8 cellular contexts compared by ENCODE assay signal in the genomic region with DNA sequence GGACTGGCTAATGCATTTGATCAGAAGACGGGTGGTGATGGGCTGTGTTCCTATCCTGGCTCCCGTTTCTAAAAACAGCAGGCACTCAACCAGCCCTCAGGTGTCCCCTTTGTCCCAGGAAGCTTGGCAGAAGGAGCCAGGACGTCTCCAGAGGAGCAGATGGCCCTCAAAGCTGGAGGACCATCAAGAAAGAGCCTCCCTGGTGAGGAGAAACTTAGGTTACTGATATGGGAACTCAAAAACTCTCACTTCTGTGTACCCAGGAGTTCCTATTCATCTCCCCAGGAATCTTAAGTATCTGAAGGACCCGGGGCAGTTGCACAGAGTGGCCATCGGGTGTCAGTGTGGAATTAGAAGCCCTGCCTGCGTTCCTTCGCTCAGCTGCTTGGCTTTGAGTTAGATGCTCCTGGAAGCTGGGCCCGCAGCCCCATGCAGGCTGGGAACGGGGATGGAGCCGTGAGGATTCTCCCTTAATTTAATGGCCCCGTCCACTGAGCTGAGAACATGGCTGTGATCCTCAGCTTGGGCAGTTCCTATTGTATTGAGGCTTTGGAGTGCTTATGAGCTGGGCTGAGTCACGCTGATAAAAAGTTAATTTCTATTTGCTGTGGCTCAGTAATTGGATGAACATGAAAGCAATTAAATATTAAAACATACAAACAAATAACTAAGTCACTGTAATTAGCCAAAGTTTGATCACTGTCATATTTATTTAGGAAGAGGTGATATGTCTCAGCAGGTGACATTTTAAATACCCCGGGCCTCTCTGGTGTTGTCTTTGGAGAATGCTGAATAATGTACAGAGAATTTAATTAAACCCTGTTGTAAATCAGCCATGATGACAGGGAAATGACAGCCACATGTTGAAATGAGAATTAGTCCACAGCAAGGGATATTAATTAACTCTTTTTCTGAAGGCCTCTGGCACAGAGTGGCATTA.
DNase-seq lines count a peak whose midpoint lies in the region; ATAC-seq, FAIRE-seq and TF ChIP-seq lines count a peak whose summit lies in the region.

No MANE protein-coding gene starts in this region.

- H3K9me3 ChIP-seq in thoracic aorta: no peaks in the 10 kb centered on the region

- H3K27me3 Mint-ChIP-seq in activated T-helper 1 cell treated with anti-CD3 and anti-CD28 coated beads, Interleukin-12 subunit alpha, Interleukin-12 subunit beta, Interleukin-2, Interleukin-4 antibody, amounts not matched to agents 30 ng/mL and 10 ng/mL and 1 ng/mL, durations not matched to agents 14 hours and 24 hours and 36 hours (ENCODE audit: insufficient read depth): peaks cover 15% of the 10 kb centered on the region

- no peaks in the 10 kb centered on the region for H3K27me3 ChIP-seq in thoracic aorta (replicated peaks; ENCODE audit: insufficient read depth)

- no peak overlapping the region for H3K27ac Mint-ChIP-seq in activated T-helper 1 cell treated with anti-CD3 and anti-CD28 coated beads, Interleukin-12 subunit alpha, Interleukin-12 subunit beta, Interleukin-2, Interleukin-4 antibody, amounts not matched to agents 30 ng/mL and 10 ng/mL and 1 ng/mL, durations not matched to agents 14 hours and 24 hours and 36 hours

- peak; percentile 98 for TF ChIP-seq CTCF in fibroblast of villous mesenchyme (IDR thresholded peaks at IDR 0.05; ENCODE audit: insufficient read depth, low read depth, low read length)
- TF ChIP-seq CTCF in thoracic aorta (IDR thresholded peaks at IDR 0.05): peak; percentile 95

- FAIRE-seq in RCC 7860 (lab: Jason Lieb, UNC): no peak

- intact Hi-C loops in activated T-helper 1 cell treated with anti-CD3 and anti-CD28 coated beads, Interleukin-12 subunit alpha, Interleukin-12 subunit beta, Interleukin-2, Interleukin-4 antibody, amounts not matched to agents 30 ng/mL and 10 ng/mL and 1 ng/mL, durations not matched to agents 14 hours and 24 hours and 36 hours (cut with micrococcal nuclease): loop anchor here (1.0 to 10.0 kb wide), 5 partner anchors 92 to 471 kb away; no protein-coding TSS in a partner anchor

- peak; percentile 42 for ATAC-seq in thoracic aorta (ENCODE audit: insufficient number of reproducible peaks, low FRiP score, low read depth)
- no peak for ATAC-seq in GM21526 (IDR thresholded peaks at IDR 0.05; ENCODE audit: low FRiP score, unreplicated experiment)

- peak overlapping the region in 1 of 2 donors; percentile 13 for H3K27ac ChIP-seq in thoracic aorta

- H3K36me3 ChIP-seq in thoracic aorta: no peaks in the 10 kb centered on the region

- peaks cover 4 to 13% of the 10 kb centered on the region in 2 donors for H3K4me1 ChIP-seq in thoracic aorta (ENCODE audit: control insufficient read depth in 1 of 2, low read depth in 2 of 2)

- H3K4me1 Mint-ChIP-seq in activated T-helper 1 cell treated with anti-CD3 and anti-CD28 coated beads, Interleukin-12 subunit alpha, Interleukin-12 subunit beta, Interleukin-2, Interleukin-4 antibody, amounts not matched to agents 30 ng/mL and 10 ng/mL and 1 ng/mL, durations not matched to agents 14 hours and 24 hours and 36 hours (ENCODE audit: low read depth): no peaks in the 10 kb centered on the region

- H3K4me3 Mint-ChIP-seq in activated T-helper 1 cell treated with anti-CD3 and anti-CD28 coated beads, Interleukin-12 subunit alpha, Interleukin-12 subunit beta, Interleukin-2, Interleukin-4 antibody, amounts not matched to agents 30 ng/mL and 10 ng/mL and 1 ng/mL, durations not matched to agents 14 hours and 24 hours and 36 hours: no peak overlapping the region

- H3K4me3 ChIP-seq in fibroblast of villous mesenchyme (ENCODE audit: low read depth, low read length): no peak overlapping the region
- H3K4me3 ChIP-seq in thoracic aorta: no peak overlapping the region

- H3K9me3 Mint-ChIP-seq in activated T-helper 1 cell treated with anti-CD3 and anti-CD28 coated beads, Interleukin-12 subunit alpha, Interleukin-12 subunit beta, Interleukin-2, Interleukin-4 antibody, amounts not matched to agents 30 ng/mL and 10 ng/mL and 1 ng/mL, durations not matched to agents 14 hours and 24 hours and 36 hours: no peaks in the 10 kb centered on the region

- no peaks in the 10 kb centered on the region for H3K36me3 Mint-ChIP-seq in activated T-helper 1 cell treated with anti-CD3 and anti-CD28 coated beads, Interleukin-12 subunit alpha, Interleukin-12 subunit beta, Interleukin-2, Interleukin-4 antibody, amounts not matched to agents 30 ng/mL and 10 ng/mL and 1 ng/mL, durations not matched to agents 14 hours and 24 hours and 36 hours (ENCODE audit: low read depth)

- DNase-seq in DMS53 (lab: John Stamatoyannopoulos, UW): peak; percentile 84
- DNase-seq in LoVo (ENCODE audit: low spot score): peak; percentile 70
- DNase-seq in RCC 7860 (ENCODE audit: low spot score): peak; percentile 46
- peak; percentile 41 for DNase-seq in activated T-helper 1 cell treated with anti-CD3 and anti-CD28 coated beads, Interleukin-12 subunit alpha, Interleukin-12 subunit beta, Interleukin-2, Interleukin-4 antibody, amounts not matched to agents 30 ng/mL and 10 ng/mL and 1 ng/mL, durations not matched to agents 14 hours and 24 hours and 36 hours (ENCODE audit: low spot score)
- DNase-seq in fibroblast of villous mesenchyme (ENCODE audit: low read depth): peak; percentile 81
- DNase-seq in non-pigmented ciliary epithelial cell (ENCODE audit: low read depth): peak; percentile 45
- DNase-seq in thoracic aorta (ENCODE audit: low spot score): peak; percentile 53
